ENCODE assay signal across 8 cellular contexts in the genomic region with DNA sequence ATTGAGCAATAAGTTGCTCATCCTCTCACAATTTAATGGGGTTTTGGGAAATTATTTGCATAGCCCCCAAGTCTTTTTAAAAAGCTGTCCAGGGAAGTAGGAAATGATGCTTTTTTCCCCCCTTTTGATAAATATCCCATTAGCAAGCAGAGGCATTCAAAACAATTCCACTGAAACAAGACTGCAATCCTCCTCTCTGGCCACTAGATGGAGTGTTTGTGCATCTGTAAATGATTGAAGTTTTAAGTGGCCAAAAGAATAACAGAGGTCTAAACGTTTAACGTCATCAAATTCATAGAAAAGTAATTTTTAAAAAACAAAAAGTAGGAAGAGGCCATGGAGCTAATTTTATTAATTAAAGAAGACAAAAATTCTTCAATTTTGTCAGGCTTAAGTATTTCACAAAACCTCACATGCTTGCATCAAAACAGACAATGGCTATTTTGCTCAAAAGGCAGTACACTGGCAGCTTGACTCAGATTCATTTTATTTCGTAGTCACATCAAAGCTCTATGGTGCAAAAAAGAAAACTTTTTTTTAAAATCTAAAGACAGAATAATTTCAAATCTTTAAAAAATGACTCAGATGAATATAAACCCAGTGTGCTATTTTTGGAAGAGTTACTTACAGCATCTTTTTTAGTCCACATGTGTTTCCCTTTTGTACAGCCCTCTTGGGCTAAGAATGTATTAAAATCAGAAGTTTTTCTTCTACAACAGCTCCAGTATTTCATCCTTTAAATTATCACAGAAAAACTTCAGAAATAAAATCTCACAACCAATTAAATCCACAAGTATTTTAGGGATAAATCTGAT. TPM values are rescaled to one million over a fixed set of nuclear protein-coding genes. Genes with fewer than 3 reads are reported as not detected.
DNase-seq lines count a peak whose midpoint lies in the region; ATAC-seq and TF ChIP-seq lines count a peak whose summit lies in the region.

No MANE protein-coding gene starts in this region.

- H3K36me3 Mint-ChIP-seq in endodermal cell (ENCODE audit: low read depth) (peaks cover 62% of the 10 kb centered on the region), nephron progenitor cell (ENCODE audit: low read depth) (peaks cover 48% of the 10 kb centered on the region)

- H3K27ac Mint-ChIP-seq in endodermal cell (peak overlapping the region; percentile 29), nephron progenitor cell (peak overlapping the region; percentile 52)

- 57% methylated on average over 3 of the region's 3 CpGs; no CpG with 5 or more reads in 1 of the 2 experiments for WGBS in endodermal cell (ENCODE audit: insufficient coverage in 1 of 2, insufficient read length in 1 of 2), 2 experiments

- no peak overlapping the region for H3K4me3 ChIP-seq in left ventricle myocardium inferior
- H3K4me3 ChIP-seq in KMS-11 (IDR thresholded peaks at IDR 0.05; ENCODE audit: insufficient read depth, low read depth, low read length), result no peak overlapping the region
- H3K4me3 ChIP-seq in endodermal cell (ENCODE audit: low read length), result no peak overlapping the region

- ATAC-seq in GM21717 (IDR thresholded peaks at IDR 0.05; ENCODE audit: unreplicated experiment) (peak; percentile 70), omental fat pad (ENCODE audit: low FRiP score) (no peak)

- H4K20me1 ChIP-seq in KMS-11 (ENCODE audit: insufficient read depth), result no peaks in the 10 kb centered on the region

- no peak overlapping the region for H2AFZ ChIP-seq in KMS-11 (ENCODE audit: low read depth)

- no peaks in the 10 kb centered on the region for H3K9me3 Mint-ChIP-seq in endodermal cell
- no peaks in the 10 kb centered on the region for H3K9me3 Mint-ChIP-seq in nephron progenitor cell

- no peak overlapping the region for H3K27ac ChIP-seq in left ventricle myocardium inferior (replicated peaks)
- no peak overlapping the region for H3K27ac ChIP-seq in KMS-11
- H3K27ac ChIP-seq in endodermal cell (ENCODE audit: low read depth, low read length), result no peak overlapping the region

- H3K9me3 ChIP-seq in left ventricle myocardium inferior (replicated peaks), result no peaks in the 10 kb centered on the region
- no peaks in the 10 kb centered on the region for H3K9me3 ChIP-seq in endodermal cell (ENCODE audit: control insufficient read depth, low read length)

- H3K4me3 Mint-ChIP-seq in endodermal cell (no peak overlapping the region), nephron progenitor cell (no peak overlapping the region)

- H3K27me3 ChIP-seq in left ventricle myocardium inferior (ENCODE audit: low read depth) (no peaks in the 10 kb centered on the region), KMS-11 (ENCODE audit: insufficient read depth, low read depth) (no peaks in the 10 kb centered on the region), endodermal cell (ENCODE audit: control insufficient read depth, insufficient read depth, low read length, poor library complexity, severe bottlenecking) (no peaks in the 10 kb centered on the region)

- peak; percentile 91 for TF ChIP-seq CTCF in left ventricle myocardium inferior (IDR thresholded peaks at IDR 0.05; ENCODE audit: borderline replicate concordance)
- TF ChIP-seq CTCF in KMS-11 (conservative IDR thresholded peaks at IDR 0.05; ENCODE audit: low read depth, low read length), result peak; percentile 56
- peak; percentile 88 for TF ChIP-seq CTCF in endodermal cell (conservative IDR thresholded peaks at IDR 0.05)
- peak; percentile 79 for TF ChIP-seq CTCF in nephron progenitor cell (IDR thresholded peaks at IDR 0.05)
- no peak for TF ChIP-seq CTCF in omental fat pad (IDR thresholded peaks at IDR 0.05)

- DNase-seq in left ventricle myocardium inferior (no peak), cardiac septum (ENCODE audit: low spot score) (no peak), RPMI8226 (peak; percentile 28), endodermal cell (no peak), nephron progenitor cell (peak; percentile 6), omental fat pad (ENCODE audit: low spot score) (no peak)

- H3K27me3 Mint-ChIP-seq in endodermal cell (ENCODE audit: insufficient read depth) (no peaks in the 10 kb centered on the region), nephron progenitor cell (ENCODE audit: low read depth, poor library complexity) (no peaks in the 10 kb centered on the region)

- no peak overlapping the region for H3K4me2 ChIP-seq in KMS-11

- no peaks in the 10 kb centered on the region for H3K4me1 Mint-ChIP-seq in endodermal cell
- no peaks in the 10 kb centered on the region for H3K4me1 Mint-ChIP-seq in nephron progenitor cell

- H3K36me3 ChIP-seq in left ventricle myocardium inferior (peaks cover 86% of the 10 kb centered on the region), KMS-11 (ENCODE audit: insufficient read depth) (no peaks in the 10 kb centered on the region), endodermal cell (ENCODE audit: control insufficient read depth, insufficient read depth, low read length) (peaks cover 88% of the 10 kb centered on the region)

- intact Hi-C loops in left ventricle myocardium inferior (cut with micrococcal nuclease), result no loop called here
- intact Hi-C loops in cardiac septum (cut with DNase I), result loop anchor here (10.0 kb wide), 1 partner anchor 230 kb away; no protein-coding TSS in a partner anchor

- H3K4me1 ChIP-seq in left ventricle myocardium inferior (peaks cover 14% of the 10 kb centered on the region), KMS-11 (ENCODE audit: low read depth, poor library complexity, severe bottlenecking) (peaks cover 11% of the 10 kb centered on the region), endodermal cell (ENCODE audit: control insufficient read depth, insufficient read depth, low read length) (no peaks in the 10 kb centered on the region)

- H3K79me2 ChIP-seq in KMS-11 (ENCODE audit: insufficient read depth, low read depth), result no peaks in the 10 kb centered on the region

- H3K9ac ChIP-seq in KMS-11, result no peak overlapping the region
- H3K9ac ChIP-seq in endodermal cell (ENCODE audit: extremely low read depth, low read length, poor library complexity, severe bottlenecking), result no peak overlapping the region

RNA-seq across cellular contexts. Expression of gene CHORDC1, which starts 17.8 kb away (rescaled TPM):
- total RNA-seq in left ventricle myocardium inferior (41.4 TPM), cardiac septum (38.4 TPM), endodermal cell (10 to 100 TPM; 54.6 to 56.9 TPM), omental fat pad (100 to 1,000 TPM in 1 of 4 donors, 10 to 100 TPM in 3; 56.2 to 147 (median 79.4) TPM)
- polyA plus RNA-seq in endodermal cell (2013, experiment 1 of 2), result 41.2 TPM
- polyA plus RNA-seq in endodermal cell (2013, experiment 2 of 2), result 35.7 TPM

Comparison
In these comparisons a context has a peak if more than half of its experiments do, and no peak if none do; other contexts are left out.
1. DNase-seq: peak in RPMI8226 (single experiment) and nephron progenitor cell (single experiment); none in left ventricle myocardium inferior (single experiment), cardiac septum (single experiment), endodermal cell (single experiment) and omental fat pad (single experiment).
2. CTCF ChIP-seq: peak in left ventricle myocardium inferior (single experiment), KMS-11 (single experiment), endodermal cell (single experiment) and nephron progenitor cell (single experiment); none in omental fat pad (0 of 3).